ENCODE assay signal across 26 cellular contexts in the genomic region with DNA sequence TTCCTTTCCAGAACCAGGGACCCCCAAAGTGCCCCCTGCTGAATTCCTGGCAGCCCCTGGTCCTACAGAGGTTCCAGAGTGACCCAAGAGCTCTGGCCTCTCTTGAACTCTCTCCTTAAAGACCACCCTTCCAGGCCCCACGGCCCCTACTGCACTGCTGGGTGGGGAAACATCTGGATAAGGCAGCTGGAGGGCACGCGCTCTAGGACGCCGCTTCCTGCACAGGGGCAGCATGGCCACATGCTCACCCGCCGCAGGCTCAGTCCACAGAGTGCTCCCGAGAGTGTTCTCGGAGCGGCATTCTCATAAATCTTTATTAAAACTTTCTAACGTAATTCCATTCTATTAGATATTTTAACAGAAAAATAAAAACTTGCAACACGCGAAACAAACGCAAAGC. TPM values are rescaled to one million over a fixed set of nuclear protein-coding genes. Genes with fewer than 3 reads are reported as not detected.
DNase-seq lines count a peak whose midpoint lies in the region; ATAC-seq and TF ChIP-seq lines count a peak whose summit lies in the region.
"Had no signal": no experiment of that assay in that cellular context is flagged by ENCODE, and none has a peak within 500 bp of the region (broad histone marks: within the 10 kb centered on the region; RNA-seq: fewer than 3 reads in every experiment).

No MANE protein-coding gene starts in this region.

- no peak for TF ChIP-seq CTCF in OCI-LY1 (IDR thresholded peaks at IDR 0.05; ENCODE audit: low read length)
- TF ChIP-seq CTCF in brain (conservative IDR thresholded peaks at IDR 0.05): no peak
- TF ChIP-seq CTCF in stomach (IDR thresholded peaks at IDR 0.05): no peak

- no peak for TF ChIP-seq EP300 in stomach (IDR thresholded peaks at IDR 0.05)

- H3K36me3 ChIP-seq in OCI-LY1 (ENCODE audit: insufficient read depth, low read length) (peaks cover 5% of the 10 kb centered on the region), mesenchymal stem cell (ENCODE audit: control insufficient read depth in 1 of 2, insufficient read depth in 2 of 2, low read depth in 1 of 2, low read length in 2 of 2) (peaks cover 39 to 75% of the 10 kb centered on the region in 2 experiments), stomach (peaks cover 28 to 34% (median 31%) of the 10 kb centered on the region in 4 donors)

- no peaks in the 10 kb centered on the region for H3K36me3 Mint-ChIP-seq in brain
- H3K36me3 Mint-ChIP-seq in activated naive CD4-positive, alpha-beta T cell treated with anti-CD3 and anti-CD28 coated beads, Interleukin-2, amount 10 ng/mL, durations not matched to agents 7 days and 5 days: peaks cover 2% of the 10 kb centered on the region
- H3K36me3 Mint-ChIP-seq: naive B cell had no signal

- no peaks in the 10 kb centered on the region for H3K9me3 Mint-ChIP-seq in brain
- no peaks in the 10 kb centered on the region for H3K9me3 Mint-ChIP-seq in activated naive CD4-positive, alpha-beta T cell treated with anti-CD3 and anti-CD28 coated beads, Interleukin-2, amount 10 ng/mL, durations not matched to agents 7 days and 5 days
- H3K9me3 Mint-ChIP-seq: memory B cell, naive B cell had no signal

- intact Hi-C loops in stomach (cut with DNase I; ENCODE audit: low total_unique reads): no loop called here

- peaks cover 74% of the 10 kb centered on the region for H3K4me1 Mint-ChIP-seq in brain
- peaks cover 11% of the 10 kb centered on the region for H3K4me1 Mint-ChIP-seq in activated naive CD4-positive, alpha-beta T cell treated with anti-CD3 and anti-CD28 coated beads, Interleukin-2, amount 10 ng/mL, durations not matched to agents 7 days and 5 days
- H3K4me1 Mint-ChIP-seq: memory B cell had no signal

- DNase-seq in mesenchymal stem cell (no peak), stomach (no peak), SHP77 treated with DMSO at 0.1 percent for 48 hours (lab: John Stamatoyannopoulos, UW) (no peak)
- DNase-seq in activated naive CD4-positive, alpha-beta T cell treated with anti-CD3 and anti-CD28 coated beads, Interleukin-2, amount 10 ng/mL, durations not matched to agents 7 days and 5 days: no peak
- DNase-seq: activated CD4-positive, CD25-positive, alpha-beta regulatory T cell treated with anti-CD3 and anti-CD28 coated beads, Interleukin-2, amount 50 U/mL, for 72 hours; activated CD8-positive, alpha-beta memory T cell treated with anti-CD3 and anti-CD28 coated beads for 24 hours; activated T-cell treated with anti-CD3 and anti-CD28 coated beads, Interleukin-2, amount 50 U/mL, for 1 hour; kidney glomerular epithelial cell; naive B cell; NCI-H1105 treated with DMSO at 0.1 percent for 48 hours; NCI-H2081; NCI-H345; NCI-H82; OCI-M1; stimulated activated CD4-positive, alpha-beta T cell treated with anti-CD3 and anti-CD28 coated beads, Interleukin-4, amount 100 ng/mL, for 4 hours; stimulated activated naive CD4-positive, alpha-beta T cell; T-helper 1 cell had no signal

- no peak overlapping the region for H4K8ac ChIP-seq in mesenchymal stem cell (ENCODE audit: low read length)

- H2BK5ac ChIP-seq in mesenchymal stem cell (ENCODE audit: low read depth, low read length, poor library complexity, severe bottlenecking): no peak overlapping the region

- WGBS in mesenchymal stem cell: 96% methylated on average over 14 of the region's 14 CpGs
- 87 to 91% (median 89%) methylated on average over 14 of the region's 14 CpGs for WGBS in stomach, 5 donors

- H3K23ac ChIP-seq in mesenchymal stem cell (ENCODE audit: low read length in 2 of 2): no peak overlapping the region

- H2AFZ ChIP-seq in OCI-LY1 (ENCODE audit: low read length) (no peak overlapping the region), mesenchymal stem cell (ENCODE audit: low read depth, low read length) (no peak overlapping the region)

- H3K9me3 ChIP-seq in OCI-LY1 (ENCODE audit: low read length) (no peaks in the 10 kb centered on the region), mesenchymal stem cell (ENCODE audit: control insufficient read depth, low read length) (no peaks in the 10 kb centered on the region), stomach (no peaks in the 10 kb centered on the region)
- H3K9me3 ChIP-seq: SJSA1, testis had no signal

- no peak overlapping the region for H2BK120ac ChIP-seq in mesenchymal stem cell (ENCODE audit: low read depth, low read length)

- no peak for TF ChIP-seq POLR2A in stomach (IDR thresholded peaks at IDR 0.05)

- no peak overlapping the region for H2BK12ac ChIP-seq in mesenchymal stem cell (ENCODE audit: low read length in 2 of 2)

- H3K4me1 ChIP-seq in OCI-LY1 (ENCODE audit: insufficient read depth, low read length, severe bottlenecking) (peaks cover 58% of the 10 kb centered on the region), mesenchymal stem cell (ENCODE audit: control insufficient read depth, insufficient read depth, low read depth, low read length) (peaks cover 34% of the 10 kb centered on the region), stomach (peaks cover 63 to 99% (median 79%) of the 10 kb centered on the region in 4 donors)
- H3K4me1 ChIP-seq: SJSA1 had no signal

- no peak for ATAC-seq in HG03520 (IDR thresholded peaks at IDR 0.05; ENCODE audit: unreplicated experiment)
- ATAC-seq: HCT116 had no signal

- H3K4me3 Mint-ChIP-seq in brain: no peak overlapping the region
- H3K4me3 Mint-ChIP-seq in activated naive CD4-positive, alpha-beta T cell treated with anti-CD3 and anti-CD28 coated beads, Interleukin-2, amount 10 ng/mL, durations not matched to agents 7 days and 5 days: no peak overlapping the region
- H3K4me3 Mint-ChIP-seq: memory B cell, naive B cell had no signal

- no peak overlapping the region for H3K14ac ChIP-seq in mesenchymal stem cell (ENCODE audit: low read length in 2 of 2)

- peaks cover 31% of the 10 kb centered on the region for H3K79me1 ChIP-seq in mesenchymal stem cell (replicated peaks; ENCODE audit: low read length, poor library complexity, severe bottlenecking)

- no peaks in the 10 kb centered on the region for H3K79me2 ChIP-seq in OCI-LY1 (ENCODE audit: insufficient read depth, low read length)

- no peaks in the 10 kb centered on the region for H3K9me2 ChIP-seq in OCI-LY1 (ENCODE audit: low read depth, low read length)

- H2AK5ac ChIP-seq in mesenchymal stem cell (ENCODE audit: low read length, severe bottlenecking): no peak overlapping the region

- peak overlapping the region in 3 of 5 experiments; percentile 74 to 87 (median 76) for H3K27ac Mint-ChIP-seq in brain
- no peak overlapping the region for H3K27ac Mint-ChIP-seq in activated naive CD4-positive, alpha-beta T cell treated with anti-CD3 and anti-CD28 coated beads, Interleukin-2, amount 10 ng/mL, durations not matched to agents 7 days and 5 days
- H3K27ac Mint-ChIP-seq: memory B cell had no signal

- H4K91ac ChIP-seq in mesenchymal stem cell (ENCODE audit: low read length): no peak overlapping the region

- H3K9ac ChIP-seq in OCI-LY1 (ENCODE audit: low read length) (no peak overlapping the region; the same call in 1 of the 2 replicates), mesenchymal stem cell (ENCODE audit: low read length) (peak overlapping the region; percentile 1)

- no peak overlapping the region for H2BK15ac ChIP-seq in mesenchymal stem cell (ENCODE audit: low read depth, poor library complexity, severe bottlenecking)

- H4K20me1 ChIP-seq in OCI-LY1 (ENCODE audit: insufficient read depth, low read length): no peaks in the 10 kb centered on the region

- no peaks in the 10 kb centered on the region for H3K27me3 ChIP-seq in OCI-LY1 (ENCODE audit: insufficient read depth, low read length)
- no peaks in the 10 kb centered on the region for H3K27me3 ChIP-seq in mesenchymal stem cell (ENCODE audit: control insufficient read depth in 1 of 2, insufficient read depth in 1 of 2, low read length in 2 of 2)
- no peaks in the 10 kb centered on the region for H3K27me3 ChIP-seq in stomach
- H3K27me3 ChIP-seq: SJSA1, testis had no signal

- H3K4me2 ChIP-seq in OCI-LY1 (ENCODE audit: low read length) (peak overlapping the region; percentile 49; the same call in 1 of the 2 replicates), mesenchymal stem cell (ENCODE audit: low read length, poor library complexity, severe bottlenecking) (no peak overlapping the region)

- peaks cover 19% of the 10 kb centered on the region for H3K27me3 Mint-ChIP-seq in brain
- no peaks in the 10 kb centered on the region for H3K27me3 Mint-ChIP-seq in activated naive CD4-positive, alpha-beta T cell treated with anti-CD3 and anti-CD28 coated beads, Interleukin-2, amount 10 ng/mL, durations not matched to agents 7 days and 5 days
- H3K27me3 Mint-ChIP-seq: memory B cell, naive B cell had no signal

- H3K4me3 ChIP-seq in OCI-LY1 (ENCODE audit: low read depth, low read length, poor library complexity, severe bottlenecking) (no peak overlapping the region), mesenchymal stem cell (ENCODE audit: insufficient read depth in 1 of 2, low read depth in 1 of 2, low read length in 2 of 2) (no peak overlapping the region), stomach (no peak overlapping the region)
- H3K4me3 ChIP-seq: SJSA1, testis had no signal

- no peak overlapping the region for H3K27ac ChIP-seq in OCI-LY1 (ENCODE audit: low read depth, low read length, poor library complexity, severe bottlenecking)
- H3K27ac ChIP-seq in mesenchymal stem cell (ENCODE audit: low read length, poor library complexity, severe bottlenecking): no peak overlapping the region
- peak overlapping the region in 4 of 5 donors; percentile 21 to 74 (median 60) for H3K27ac ChIP-seq in stomach
- H3K27ac ChIP-seq: SJSA1, testis had no signal

- no peaks in the 10 kb centered on the region for H3F3A ChIP-seq in OCI-LY1 (ENCODE audit: insufficient read depth, low read length)

- no peak overlapping the region for H3K18ac ChIP-seq in mesenchymal stem cell (ENCODE audit: low read depth in 1 of 2, low read length in 2 of 2)

- CTCF ChIA-PET in activated naive CD4-positive, alpha-beta T cell treated with anti-CD3 and anti-CD28 coated beads, Interleukin-2, amount 10 ng/mL, durations not matched to agents 7 days and 5 days (lab: Charles Lee): no interaction called here

- no peak overlapping the region for H3K4ac ChIP-seq in mesenchymal stem cell (ENCODE audit: low read depth in 1 of 2, low read length in 2 of 2)

RNA-seq across cellular contexts. Expression of a gene that starts 37.0 kb away (rescaled TPM):
- 33.7 TPM for polyA plus RNA-seq in brain (ENCODE audit: insufficient read depth, low read depth, low replicate concordance)
- 209 TPM for polyA plus RNA-seq in mesenchymal stem cell (2013, experiment 1 of 2)
- polyA plus RNA-seq in mesenchymal stem cell (2013, experiment 2 of 2): 195 TPM
- total RNA-seq in stomach: 100 to 1,000 TPM; 125 to 456 (median 251) TPM
- polyA plus RNA-seq in stomach: 10 to 100 TPM; 34.4 to 79.6 (median 74.6) TPM

RNA-seq across cellular contexts. Expression of a gene that starts 54.8 kb away (rescaled TPM):
- polyA plus RNA-seq in brain (ENCODE audit: insufficient read depth, low read depth, low replicate concordance) (not detected), stomach (not detected)
- not detected for polyA plus RNA-seq in mesenchymal stem cell (2013, experiment 1 of 2)
- not detected for polyA plus RNA-seq in mesenchymal stem cell (2013, experiment 2 of 2)
- total RNA-seq in stomach: not detected
- total RNA-seq: dermis blood vessel endothelial cell, omental fat pad, SJSA1 had no signal

Comparison
In these comparisons a context has a peak if more than half of its experiments do, and no peak if none do; other contexts are left out.
1. H3K27ac ChIP-seq: peak in stomach (4 of 5); none in OCI-LY1 (single experiment) and mesenchymal stem cell (single experiment).